ENCODE assay signal across 1 cellular context in the genomic region with DNA sequence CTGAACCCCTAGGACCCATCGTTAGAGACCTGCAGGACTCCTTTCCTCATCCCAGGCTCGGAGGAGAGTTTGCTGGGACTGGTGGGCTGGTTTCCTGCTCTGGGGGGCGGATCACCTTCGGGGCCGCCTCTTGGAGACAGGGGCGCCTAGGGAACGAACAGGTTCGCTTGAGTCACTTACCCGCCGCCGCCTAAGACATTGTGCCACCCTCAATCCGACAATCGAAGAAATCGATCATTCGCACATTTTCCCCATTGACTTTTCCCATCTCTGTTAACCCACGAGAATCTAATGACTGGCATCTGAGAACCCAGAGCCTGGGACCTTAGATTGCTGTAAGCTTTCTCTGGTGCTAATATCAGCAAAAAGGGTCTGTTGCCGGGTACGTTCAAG.
TF ChIP-seq lines count a peak whose summit lies in the region.

No MANE protein-coding gene starts in this region.

TF ChIP-seq in HepG2, 621 proteins besides CTCF, POLR2A, EP300 and RAD21 (continued from another document):
- TF ChIP-seq, protein P1, sequence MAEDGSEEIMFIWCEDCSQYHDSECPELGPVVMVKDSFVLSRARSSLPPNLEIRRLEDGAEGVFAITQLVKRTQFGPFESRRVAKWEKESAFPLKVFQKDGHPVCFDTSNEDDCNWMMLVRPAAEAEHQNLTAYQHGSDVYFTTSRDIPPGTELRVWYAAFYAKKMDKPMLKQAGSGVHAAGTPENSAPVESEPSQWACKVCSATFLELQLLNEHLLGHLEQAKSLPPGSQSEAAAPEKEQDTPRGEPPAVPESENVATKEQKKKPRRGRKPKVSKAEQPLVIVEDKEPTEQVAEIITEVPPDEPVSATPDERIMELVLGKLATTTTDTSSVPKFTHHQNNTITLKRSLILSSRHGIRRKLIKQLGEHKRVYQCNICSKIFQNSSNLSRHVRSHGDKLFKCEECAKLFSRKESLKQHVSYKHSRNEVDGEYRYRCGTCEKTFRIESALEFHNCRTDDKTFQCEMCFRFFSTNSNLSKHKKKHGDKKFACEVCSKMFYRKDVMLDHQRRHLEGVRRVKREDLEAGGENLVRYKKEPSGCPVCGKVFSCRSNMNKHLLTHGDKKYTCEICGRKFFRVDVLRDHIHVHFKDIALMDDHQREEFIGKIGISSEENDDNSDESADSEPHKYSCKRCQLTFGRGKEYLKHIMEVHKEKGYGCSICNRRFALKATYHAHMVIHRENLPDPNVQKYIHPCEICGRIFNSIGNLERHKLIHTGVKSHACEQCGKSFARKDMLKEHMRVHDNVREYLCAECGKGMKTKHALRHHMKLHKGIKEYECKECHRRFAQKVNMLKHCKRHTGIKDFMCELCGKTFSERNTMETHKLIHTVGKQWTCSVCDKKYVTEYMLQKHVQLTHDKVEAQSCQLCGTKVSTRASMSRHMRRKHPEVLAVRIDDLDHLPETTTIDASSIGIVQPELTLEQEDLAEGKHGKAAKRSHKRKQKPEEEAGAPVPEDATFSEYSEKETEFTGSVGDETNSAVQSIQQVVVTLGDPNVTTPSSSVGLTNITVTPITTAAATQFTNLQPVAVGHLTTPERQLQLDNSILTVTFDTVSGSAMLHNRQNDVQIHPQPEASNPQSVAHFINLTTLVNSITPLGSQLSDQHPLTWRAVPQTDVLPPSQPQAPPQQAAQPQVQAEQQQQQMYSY (CRISPR knock-in tag; IDR thresholded peaks at IDR 0.05): 0 out of 2 replicates have a peak, but pooled peaks have one; percentile 1
- TF ChIP-seq ETV5 (CRISPR knock-in tag; IDR thresholded peaks at IDR 0.05; ENCODE audit: borderline replicate concordance) (no peak), ZUFSP (CRISPR knock-in tag; IDR thresholded peaks at IDR 0.05; ENCODE audit: borderline replicate concordance) (no peak), PHB2 (IDR thresholded peaks at IDR 0.05; ENCODE audit: partially characterized antibody) (no peak), NR2C2 (CRISPR knock-in tag; IDR thresholded peaks at IDR 0.05; ENCODE audit: borderline replicate concordance) (0 out of 2 replicates have a peak, but pooled peaks have one; percentile 88), SKI (IDR thresholded peaks at IDR 0.05; ENCODE audit: partially characterized antibody) (no peak), KLF12 (CRISPR knock-in tag; IDR thresholded peaks at IDR 0.05; ENCODE audit: borderline replicate concordance) (no peak), SIX1 (CRISPR knock-in tag; IDR thresholded peaks at IDR 0.05; ENCODE audit: borderline replicate concordance) (no peak), TMF1 (CRISPR knock-in tag; IDR thresholded peaks at IDR 0.05; ENCODE audit: low read depth) (no peak), POLR2AphosphoS5 (IDR thresholded peaks at IDR 0.05; ENCODE audit: low read depth, low read length) (no peak), ELF1 (CRISPR knock-in tag; IDR thresholded peaks at IDR 0.05) (no peak), ZNF605 (CRISPR knock-in tag; IDR thresholded peaks at IDR 0.05) (0 out of 2 replicates have a peak, but pooled peaks have one; percentile 3), TRIM24 (CRISPR knock-in tag; IDR thresholded peaks at IDR 0.05) (no peak), CREBL2 (CRISPR knock-in tag; IDR thresholded peaks at IDR 0.05; ENCODE audit: borderline replicate concordance) (0 out of 2 replicates have a peak, but pooled peaks have one; percentile 2), RNF219 (CRISPR knock-in tag; IDR thresholded peaks at IDR 0.05) (no peak), AKAP8 (CRISPR knock-in tag; IDR thresholded peaks at IDR 0.05) (no peak), ZNF572 (CRISPR knock-in tag; IDR thresholded peaks at IDR 0.05) (no peak), ZNF10 (CRISPR knock-in tag; IDR thresholded peaks at IDR 0.05; ENCODE audit: borderline replicate concordance, low read depth) (no peak), ZNF264 (CRISPR knock-in tag; IDR thresholded peaks at IDR 0.05) (0 out of 2 replicates have a peak, but pooled peaks have one; percentile 5), PITX1 (CRISPR knock-in tag; IDR thresholded peaks at IDR 0.05) (0 out of 2 replicates have a peak, but pooled peaks have one; percentile 3)
- TF ChIP-seq, protein P2, sequence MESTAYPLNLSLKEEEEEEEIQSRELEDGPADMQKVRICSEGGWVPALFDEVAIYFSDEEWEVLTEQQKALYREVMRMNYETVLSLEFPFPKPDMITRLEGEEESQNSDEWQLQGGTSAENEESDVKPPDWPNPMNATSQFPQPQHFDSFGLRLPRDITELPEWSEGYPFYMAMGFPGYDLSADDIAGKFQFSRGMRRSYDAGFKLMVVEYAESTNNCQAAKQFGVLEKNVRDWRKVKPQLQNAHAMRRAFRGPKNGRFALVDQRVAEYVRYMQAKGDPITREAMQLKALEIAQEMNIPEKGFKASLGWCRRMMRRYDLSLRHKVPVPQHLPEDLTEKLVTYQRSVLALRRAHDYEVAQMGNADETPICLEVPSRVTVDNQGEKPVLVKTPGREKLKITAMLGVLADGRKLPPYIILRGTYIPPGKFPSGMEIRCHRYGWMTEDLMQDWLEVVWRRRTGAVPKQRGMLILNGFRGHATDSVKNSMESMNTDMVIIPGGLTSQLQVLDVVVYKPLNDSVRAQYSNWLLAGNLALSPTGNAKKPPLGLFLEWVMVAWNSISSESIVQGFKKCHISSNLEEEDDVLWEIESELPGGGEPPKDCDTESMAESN (CRISPR knock-in tag; conservative IDR thresholded peaks at IDR 0.05): 0 out of 2 replicates have a peak, but pooled peaks have one; percentile 41
- TF ChIP-seq, protein P3, sequence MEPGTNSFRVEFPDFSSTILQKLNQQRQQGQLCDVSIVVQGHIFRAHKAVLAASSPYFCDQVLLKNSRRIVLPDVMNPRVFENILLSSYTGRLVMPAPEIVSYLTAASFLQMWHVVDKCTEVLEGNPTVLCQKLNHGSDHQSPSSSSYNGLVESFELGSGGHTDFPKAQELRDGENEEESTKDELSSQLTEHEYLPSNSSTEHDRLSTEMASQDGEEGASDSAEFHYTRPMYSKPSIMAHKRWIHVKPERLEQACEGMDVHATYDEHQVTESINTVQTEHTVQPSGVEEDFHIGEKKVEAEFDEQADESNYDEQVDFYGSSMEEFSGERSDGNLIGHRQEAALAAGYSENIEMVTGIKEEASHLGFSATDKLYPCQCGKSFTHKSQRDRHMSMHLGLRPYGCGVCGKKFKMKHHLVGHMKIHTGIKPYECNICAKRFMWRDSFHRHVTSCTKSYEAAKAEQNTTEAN (CRISPR knock-in tag; conservative IDR thresholded peaks at IDR 0.05): no peak
- TF ChIP-seq, protein P4, sequence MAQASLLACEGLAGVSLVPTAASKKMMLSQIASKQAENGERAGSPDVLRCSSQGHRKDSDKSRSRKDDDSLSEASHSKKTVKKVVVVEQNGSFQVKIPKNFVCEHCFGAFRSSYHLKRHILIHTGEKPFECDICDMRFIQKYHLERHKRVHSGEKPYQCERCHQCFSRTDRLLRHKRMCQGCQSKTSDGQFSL (CRISPR knock-in tag; IDR thresholded peaks at IDR 0.05): no peak
